8 cellular contexts compared by ENCODE assay signal in genomic region chr11:27158763-27159679, GRCh38.
A peak's percentile ranks its signal among the peaks of the same experiment; 100 is the strongest.
DNase-seq lines count a peak whose midpoint lies in the region; ATAC-seq, FAIRE-seq and TF ChIP-seq lines count a peak whose summit lies in the region.

No MANE protein-coding gene starts in this region.

- peaks cover 0 to 5% (median 0%) of the 10 kb centered on the region in 7 donors for H3K27me3 ChIP-seq in spleen (replicated peaks in 1 of 7)

- no peak overlapping the region for H3K27ac ChIP-seq in spleen

- no peak for TF ChIP-seq POLR2A in spleen (IDR thresholded peaks at IDR 0.05)

- peak; percentile 77 for TF ChIP-seq CTCF in astrocyte of the spinal cord (IDR thresholded peaks at IDR 0.05; ENCODE audit: low read depth, low read length)
- TF ChIP-seq CTCF in spleen (IDR thresholded peaks at IDR 0.05 in 8 of 11, conservative IDR thresholded peaks at IDR 0.05 in 3 of 11): peak in 9 of 11 experiments; percentile 13 to 71 (median 50)

- intact Hi-C loops in spleen (cut with DNase I; ENCODE audit: low total_unique reads): loop anchor here (5.0 kb wide), 1 partner anchor 407 kb away; no protein-coding TSS in a partner anchor

- H3K4me1 ChIP-seq in spleen: no peaks in the 10 kb centered on the region

- peak; percentile 63 for FAIRE-seq in GM18507 (lab: Jason Lieb, UNC)

- no peaks in the 10 kb centered on the region for H3K9me3 ChIP-seq in spleen

- H3K4me3 ChIP-seq in astrocyte of the spinal cord (ENCODE audit: low read depth, low read length) (no peak overlapping the region), spleen (no peak overlapping the region)

- WGBS in spleen, 5 donors: 23 to 27% (median 26%) methylated on average over 8 of the region's 8 CpGs

- DNase-seq in AML-193 (lab: John Stamatoyannopoulos, UW) (peak; percentile 14 to 28), GM18507 (ENCODE audit: extremely low spot score, insufficient read length, low read depth) (peak; percentile 2), NCI-H510A (lab: John Stamatoyannopoulos, UW) (peak; percentile 5), astrocyte of the spinal cord (ENCODE audit: low read depth, low spot score) (peak; percentile 88), hypothalamus (lab: John Stamatoyannopoulos, UW) (peak in 28 of 51 donors; percentile 1 to 80 (median 30)), spleen (no peak), NK-92 (lab: John Stamatoyannopoulos, UW; ENCODE audit: unreplicated experiment) (no peak)

- H3K36me3 ChIP-seq in spleen: no peaks in the 10 kb centered on the region

- in situ Hi-C loops in astrocyte of the spinal cord (cut with HindIII; ENCODE audit: low sequenced_read_pairs): no loop called here

- ATAC-seq in HG03432 (IDR thresholded peaks at IDR 0.05; ENCODE audit: unreplicated experiment): peak; percentile 81

Comparison
In these comparisons a context has a peak if more than half of its experiments do, and no peak if none do; other contexts are left out.
1. DNase-seq: peak in AML-193 (2 of 2), GM18507 (single experiment), NCI-H510A (single experiment), astrocyte of the spinal cord (single experiment) and hypothalamus (28 of 51); none in spleen (single experiment) and NK-92 (single experiment).